ENCODE assay signal across 2 cellular contexts in the genomic region with DNA sequence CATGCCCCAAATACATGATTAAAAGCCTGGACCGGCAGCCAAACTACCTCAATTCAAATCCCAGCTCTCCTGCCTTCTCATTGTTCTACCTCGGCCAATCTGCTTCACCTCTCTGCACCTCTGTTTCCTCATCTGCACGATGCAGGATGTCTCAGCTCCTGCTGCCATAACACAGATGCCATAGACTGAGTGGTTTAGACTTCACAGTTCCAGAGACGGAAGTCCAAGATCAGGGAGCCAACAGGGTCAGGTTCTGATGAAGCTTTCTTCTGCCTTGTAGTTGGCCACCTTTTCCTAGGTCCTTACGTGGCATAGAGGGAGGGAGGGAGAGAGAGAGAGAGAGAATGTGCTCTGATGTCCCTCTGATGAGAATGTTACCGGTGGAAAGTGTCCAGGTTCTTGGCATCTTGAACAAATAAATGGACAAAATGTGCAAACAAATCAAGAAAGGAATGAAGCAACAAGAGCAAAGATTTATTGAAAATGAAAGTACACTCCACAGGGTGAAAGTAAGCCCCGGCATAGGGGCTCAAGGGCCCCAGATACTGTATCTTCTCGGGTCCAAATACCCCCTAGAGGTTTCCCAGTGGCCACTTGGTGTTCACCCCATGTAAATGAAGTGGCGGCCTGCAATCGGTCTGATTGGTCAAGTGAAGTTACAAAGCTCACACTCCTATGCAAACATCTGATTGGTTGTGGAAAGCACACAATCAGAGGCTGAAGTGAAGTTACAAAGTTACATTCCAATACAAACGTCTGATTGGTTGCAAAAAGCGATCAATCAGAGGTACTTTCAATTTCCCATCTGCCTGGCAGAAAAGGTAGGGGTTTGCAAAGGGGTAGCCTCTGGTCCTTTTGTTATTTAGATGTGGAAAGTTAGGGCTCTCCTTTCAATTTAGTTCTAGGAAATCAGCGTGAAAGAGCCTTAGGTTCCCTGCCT.
TF ChIP-seq lines count a peak whose summit lies in the region.

No MANE protein-coding gene starts in this region.

TF ChIP-seq in A549, 52 proteins besides CTCF, POLR2A, EP300 and RAD21:
- TF ChIP-seq PHF8 (IDR thresholded peaks at IDR 0.05; ENCODE audit: borderline replicate concordance, low read depth), result no peak
- no peak for TF ChIP-seq NR3C1 (IDR thresholded peaks at IDR 0.05)
TF ChIP-seq in A549: peak in this region for 0.

TF ChIP-seq in H1, 55 proteins besides CTCF, POLR2A, EP300 and RAD21:
- TF ChIP-seq TCF12 (IDR thresholded peaks at IDR 0.05; ENCODE audit: low read depth, low read length) (0 out of 2 replicates have a peak, but pooled peaks have one; percentile 34), CBX8 (IDR thresholded peaks at IDR 0.05; ENCODE audit: borderline replicate concordance, low read depth, low read length) (no peak), JUN (IDR thresholded peaks at IDR 0.05; ENCODE audit: low read depth, low read length) (no peak), KDM4A (IDR thresholded peaks at IDR 0.05; ENCODE audit: low read depth, low read length, severe bottlenecking) (peak; percentile 33), TEAD4 (IDR thresholded peaks at IDR 0.05; ENCODE audit: low read depth, low read length) (no peak), POU5F1 (IDR thresholded peaks at IDR 0.05; ENCODE audit: low read depth, low read length) (0 out of 2 replicates have a peak, but pooled peaks have one; percentile 8), SP1 (IDR thresholded peaks at IDR 0.05; ENCODE audit: low read depth, low read length) (0 out of 2 replicates have a peak, but pooled peaks have one; percentile 34)
